Comparison of ENCODE assay signal across 9 cellular contexts in genomic region chr5:1010181-1010510, GRCh38. TPM values are rescaled to one million over a fixed set of nuclear protein-coding genes. Genes with fewer than 3 reads are reported as not detected.
A peak's percentile ranks its signal among the peaks of the same experiment; 100 is the strongest.
DNase-seq lines count a peak whose midpoint lies in the region; ATAC-seq, FAIRE-seq and TF ChIP-seq lines count a peak whose summit lies in the region.
"Had no signal": no experiment of that assay in that cellular context is flagged by ENCODE, and none has a peak within 500 bp of the region (broad histone marks: within the 10 kb centered on the region; RNA-seq: fewer than 3 reads in every experiment).

No MANE protein-coding gene starts in this region.

- no peaks in the 10 kb centered on the region for H3K4me1 ChIP-seq in GM12878 (ENCODE audit: control insufficient read depth, insufficient read depth, low read length)

- H3K4me3 ChIP-seq in GM08714 (ENCODE audit: low read length) (peak overlapping the region; percentile 42; the same call in 1 of the 2 replicates), LNCaP clone FGC (ENCODE audit: low read depth, low read length) (no peak overlapping the region), GM12878 (no peak overlapping the region)

- peak; percentile 22; the same call in 1 of the 2 replicates for TF ChIP-seq CTCF in LNCaP clone FGC (IDR thresholded peaks at IDR 0.05; ENCODE audit: control insufficient read depth, extremely low read depth, insufficient read depth)
- peak in 2 of 3 experiments; percentile 7 to 16; a peak in 1 of 6 replicates for TF ChIP-seq CTCF in GM12878 (IDR thresholded peaks at IDR 0.05 in 2 of 3, conservative IDR thresholded peaks at IDR 0.05 in 1 of 3; ENCODE audit: control insufficient read depth in 2 of 3, extremely low read depth in 1 of 3, insufficient read depth in 1 of 3, low read depth in 3 of 3, low read length in 3 of 3)
- peak; percentile 37 for TF ChIP-seq CTCF in neural crest cell (conservative IDR thresholded peaks at IDR 0.05)

- peaks cover 26% of the 10 kb centered on the region for H3K4me1 Mint-ChIP-seq in neural crest cell

- H3K27me3 Mint-ChIP-seq in neural crest cell (ENCODE audit: low read depth): peaks cover 45% of the 10 kb centered on the region

- intact Hi-C loops in GM12878 (cut with micrococcal nuclease; ENCODE audit: unreplicated experiment): loop anchor here (10.0 kb wide), 1 partner anchor 135 kb away; no protein-coding TSS in a partner anchor

- no peak overlapping the region for H3K4me2 ChIP-seq in GM12878 (ENCODE audit: control insufficient read depth, insufficient read depth)

- no peak for TF ChIP-seq EP300 in GM12878 (IDR thresholded peaks at IDR 0.05; ENCODE audit: borderline replicate concordance in 1 of 2, control insufficient read depth in 1 of 2, low read depth in 2 of 2, low read length in 2 of 2)

- no peak overlapping the region for H3K27ac ChIP-seq in GM12878 (ENCODE audit: control insufficient read depth, insufficient read depth)

- peak overlapping the region; percentile 83 for H3K4me3 Mint-ChIP-seq in neural crest cell

- no peaks in the 10 kb centered on the region for H3K9me3 ChIP-seq in GM12878 (replicated peaks; ENCODE audit: control insufficient read depth, insufficient read depth, low read length)

- BruUV-seq in GM12878 (replicated peaks; lab: Mats Ljungman, UMichigan): no TSS peak

- no peak overlapping the region for H3K27ac Mint-ChIP-seq in neural crest cell (ENCODE audit: unreplicated experiment)

- POLR2A ChIA-PET in GM12878 (lab: Charles Lee): no interaction called here

- TF ChIP-seq RAD21 in GM12878 (IDR thresholded peaks at IDR 0.05; ENCODE audit: insufficient read depth, low read depth, low read length): 0 out of 2 replicates have a peak, but pooled peaks have one; percentile 8

- H3K9me3 Mint-ChIP-seq in neural crest cell: no peaks in the 10 kb centered on the region

- peak; percentile 29; the same call in 2 of the 3 replicates for ATAC-seq in GM12878
- ATAC-seq in HG02798 (IDR thresholded peaks at IDR 0.05; ENCODE audit: poor library complexity, unreplicated experiment): no peak

- SMC1A ChIA-PET in GM12878 (lab: Charles Lee; ENCODE audit: uncharacterized antibody, unreplicated experiment): no interaction called here

- no peaks in the 10 kb centered on the region for H3K36me3 ChIP-seq in GM12878 (ENCODE audit: control insufficient read depth in 2 of 2, insufficient read depth in 2 of 2, low read length in 1 of 2)

- CTCF ChIA-PET in GM12878 (lab: Yijun Ruan, JAX): interaction anchor here (1.1 to 2.1 kb wide), 4 partner anchors 14 to 643 kb away, joined by 3 to 15 read pairs (median 5); no protein-coding TSS in a partner anchor

- in situ Hi-C loops in GM12878 (cut with MboI): loop anchor here (5.0 kb wide), 1 partner anchor 92 kb away; no protein-coding TSS in a partner anchor

- H3K9ac ChIP-seq in GM12878 (ENCODE audit: control insufficient read depth, insufficient read depth, low read length): no peak overlapping the region

- DNase-seq in LNCaP clone FGC (ENCODE audit: low read depth): no peak
- DNase-seq in GM12878 (ENCODE audit: low read depth, low spot score): no peak
- DNase-seq in neural crest cell (ENCODE audit: low read depth, low spot score): no peak
- no peak for DNase-seq in GM12892 (ENCODE audit: insufficient read length)
- no peak for DNase-seq in retina
- DNase-seq: IMR-90 had no signal

- RAD21 ChIA-PET in GM12878 (lab: Charles Lee; ENCODE audit: unreplicated experiment): interaction anchor here (1.1 to 1.5 kb wide), 2 partner anchors 86 to 130 kb away, joined by 3 to 6 read pairs; no protein-coding TSS in a partner anchor

- FAIRE-seq in GM12878 (lab: Jason Lieb, UNC) (no peak), GM12892 (lab: Jason Lieb, UNC) (no peak)
- FAIRE-seq: endothelial cell of umbilical vein had no signal

- H3K27me3 ChIP-seq in GM12878 (replicated peaks in 1 of 2; ENCODE audit: control insufficient read depth in 2 of 2, insufficient read depth in 2 of 2, low read length in 1 of 2): peaks cover 7 to 9% of the 10 kb centered on the region in 2 experiments; a peak in 3 of 4 replicates

- H2AFZ ChIP-seq in GM12878 (ENCODE audit: control insufficient read depth, low read depth, low read length): no peak overlapping the region

- TF ChIP-seq POLR2A in GM12878 (IDR thresholded peaks at IDR 0.05; ENCODE audit: low read depth, low read length): no peak
- no peak for TF ChIP-seq POLR2A in GM12892 (IDR thresholded peaks at IDR 0.05; ENCODE audit: low read depth, low read length)

- no peaks in the 10 kb centered on the region for H4K20me1 ChIP-seq in GM12878 (ENCODE audit: control insufficient read depth, insufficient read depth)

- 13% methylated on average over 4 of the region's 4 CpGs for WGBS in GM12878 (ENCODE audit: insufficient coverage, insufficient replicate concordance, low lambda C conversion rate, missing lambda C conversion rate)

- H3K79me2 ChIP-seq in GM12878 (ENCODE audit: control insufficient read depth, insufficient read depth, low read length): no peaks in the 10 kb centered on the region

- H3K36me3 Mint-ChIP-seq in neural crest cell (ENCODE audit: low read depth): no peaks in the 10 kb centered on the region

TF ChIP-seq in GM12878, 131 proteins besides CTCF, POLR2A, EP300 and RAD21:
- TF ChIP-seq FOXK2 (IDR thresholded peaks at IDR 0.05): no peak
- TF ChIP-seq NKRF (conservative IDR thresholded peaks at IDR 0.05): no peak
- no peak for TF ChIP-seq RAD51 (IDR thresholded peaks at IDR 0.05)
- no peak for TF ChIP-seq MYB (IDR thresholded peaks at IDR 0.05; ENCODE audit: borderline replicate concordance, low read depth, low read length)
- no peak for TF ChIP-seq BCLAF1 (IDR thresholded peaks at IDR 0.05)
- no peak for TF ChIP-seq BACH1 (IDR thresholded peaks at IDR 0.05; ENCODE audit: borderline replicate concordance)

RNA-seq across cellular contexts. Expression of gene NKD2, which starts 1.5 kb away (rescaled TPM):
- total RNA-seq in GM12878 (2013; cell fraction: nucleolus; rRNA removed): 0.54 and 1.0 TPM in 2 replicates
- total RNA-seq in GM12878 (2014; rRNA removed) (not detected in 2 replicates), GM12878 (2014; rRNA removed; fragmentation: Illumina TruSeq; extraction: Trizol) (not detected in 2 replicates), GM12878 (2021) (0.13 and 0.26 TPM in 2 replicates), neural crest cell (15.6 and 20.6 TPM in 2 replicates)
- 0.18 TPM for polyA plus RNA-seq in GM12878 (2011; ENCODE audit: low read depth)
- polyA plus RNA-seq in GM12878 (2011; rRNA removed) (not detected in 2 replicates), GM12878 (2014; fragmentation: Illumina TruSeq; extraction: Trizol) (not detected in 2 replicates), GM12878 (2014; fragmentation: Nextera tagmentation; extraction: Ambion mirVana) (not detected), GM12878 (2014; rRNA removed) (0.13 TPM in 1 of 2 replicates, not detected in the other), GM12878 (2016; fragmentation: Nextera tagmentation; extraction: Ambion mirVana) (under 1 TPM; 0.20 to 0.83 TPM)
- not detected in 2 replicates for polyA plus RNA-seq in GM12878 (2011; cell fraction: cytosol; rRNA removed)
- not detected in 2 replicates for polyA plus RNA-seq in GM12878 (2011; cell fraction: nucleus; rRNA removed)
- polyA plus RNA-seq in GM12878 (2012): 0.67 and 0.89 TPM in 2 replicates
- not detected in 2 replicates for polyA minus RNA-seq in GM12878 (2011; rRNA and poly(A)+ RNA removed)
- polyA minus RNA-seq in GM12878 (2011; cell fraction: cytosol; rRNA and poly(A)+ RNA removed): not detected in 2 replicates
- polyA minus RNA-seq in GM12878 (2011; cell fraction: nucleus; rRNA and poly(A)+ RNA removed): not detected in 2 replicates
- 0.76 TPM for polyA plus RNA-seq in GM12892 (2012; ENCODE audit: missing spikeins)
- total RNA-seq: endothelial cell of umbilical vein, IMR-90 had no signal
- polyA plus RNA-seq: IMR-90 had no signal
